ENCODE assay signal across 14 cellular contexts in the genomic region with DNA sequence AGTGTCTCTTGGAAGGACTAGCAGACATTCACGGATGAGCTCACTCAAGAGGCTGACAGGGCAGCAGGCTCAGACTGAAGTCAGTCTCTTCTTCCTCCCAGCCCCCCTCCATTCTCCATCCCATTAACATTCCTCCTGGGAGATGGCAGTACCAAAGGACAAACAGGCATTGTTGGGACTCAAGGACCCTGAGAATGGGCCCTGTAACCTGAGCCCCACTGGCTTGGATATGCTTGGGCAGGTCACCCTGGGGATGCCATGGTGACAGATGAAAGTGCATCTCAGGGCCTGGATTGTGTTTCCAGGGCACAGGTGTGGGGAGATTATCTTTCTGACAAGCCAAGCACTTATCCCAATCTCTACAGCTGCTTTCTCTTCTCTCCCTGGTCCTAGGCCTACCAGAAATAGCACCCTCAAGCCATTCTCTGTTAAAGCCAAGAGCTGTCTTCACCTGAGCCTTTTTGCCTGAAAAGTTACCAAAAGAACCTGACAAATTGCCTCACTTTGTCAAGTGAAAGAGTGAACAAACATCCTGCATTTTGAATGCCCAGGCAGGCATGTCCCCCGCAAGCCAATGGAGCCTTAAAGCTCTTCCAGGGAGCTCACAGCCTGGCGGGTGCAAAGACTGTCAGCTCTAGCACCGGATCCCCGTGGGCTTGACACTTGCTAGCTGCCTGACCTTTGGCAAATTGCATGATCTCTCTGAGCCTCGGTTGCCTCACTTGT.
DNase-seq lines count a peak whose midpoint lies in the region; TF ChIP-seq lines count a peak whose summit lies in the region.
"Had no signal": no experiment of that assay in that cellular context is flagged by ENCODE, and none has a peak within 500 bp of the region (broad histone marks: within the 10 kb centered on the region; RNA-seq: fewer than 3 reads in every experiment).

No MANE protein-coding gene starts in this region.

- H3K4me3 ChIP-seq in BE2C (ENCODE audit: low read depth, low read length) (no peak overlapping the region), iPS-18a (ENCODE audit: low read length) (peak overlapping the region; percentile 11), mammary epithelial cell (replicated peaks in 1 of 3; ENCODE audit: insufficient read depth in 1 of 3, low read depth in 2 of 3, low read length in 3 of 3) (no peak overlapping the region)
- H3K4me3 ChIP-seq: GM12878, vagina had no signal

- H3K27me3 ChIP-seq in BE2C (no peaks in the 10 kb centered on the region), iPS-18a (ENCODE audit: control insufficient read depth, insufficient read depth, low read length) (no peaks in the 10 kb centered on the region), mammary epithelial cell (ENCODE audit: insufficient read depth, low read length) (no peaks in the 10 kb centered on the region)
- H3K27me3 ChIP-seq: foreskin keratinocyte, vagina had no signal

- in situ Hi-C loops in mammary epithelial cell (cut with MboI; ENCODE audit: low sequenced_read_pairs in 2 of 2), result no loop called here

- intact Hi-C loops in mammary epithelial cell (cut with micrococcal nuclease), result no loop called here

- 77% methylated on average over 6 of the region's 6 CpGs for WGBS in mammary epithelial cell (ENCODE audit: low coverage, missing lambda C conversion rate)

- H3K4me1 ChIP-seq in BE2C, result peaks cover 27% of the 10 kb centered on the region
- peaks cover 19% of the 10 kb centered on the region for H3K4me1 ChIP-seq in iPS-18a (ENCODE audit: control insufficient read depth, low read depth, low read length)
- H3K4me1 ChIP-seq in mammary epithelial cell (ENCODE audit: insufficient read depth, low read length), result no peaks in the 10 kb centered on the region
- H3K4me1 ChIP-seq: foreskin keratinocyte, vagina had no signal

- H3K79me2 ChIP-seq in mammary epithelial cell (ENCODE audit: insufficient read depth, low read length), result no peaks in the 10 kb centered on the region

- no peak overlapping the region for H3K4me2 ChIP-seq in mammary epithelial cell (ENCODE audit: insufficient read depth, low read depth, low read length)

- no peaks in the 10 kb centered on the region for H4K20me1 ChIP-seq in mammary epithelial cell (ENCODE audit: insufficient read depth, low read length)

- peaks cover 9% of the 10 kb centered on the region; the same call in 1 of the 2 replicates for H3K36me3 ChIP-seq in BE2C
- no peaks in the 10 kb centered on the region for H3K36me3 ChIP-seq in iPS-18a (ENCODE audit: control insufficient read depth, low read depth, low read length)
- no peaks in the 10 kb centered on the region for H3K36me3 ChIP-seq in mammary epithelial cell (ENCODE audit: insufficient read depth, low read length)
- H3K36me3 ChIP-seq: vagina had no signal

- dilution Hi-C loops in mammary epithelial cell (cut with HindIII; ENCODE audit: low sequenced_read_pairs), result no loop called here

- DNase-seq in BE2C (peak; percentile 54), NCI-H128 (lab: John Stamatoyannopoulos, UW; ENCODE audit: unreplicated experiment) (peak; percentile 95), NCI-H526 (lab: John Stamatoyannopoulos, UW) (peak; percentile 100), caudate nucleus (lab: John Stamatoyannopoulos, UW) (no peak), mammary epithelial cell (no peak)
- DNase-seq in effector CD4-positive, alpha-beta T cell, result no peak
- no peak for DNase-seq in stimulated activated CD4-positive, alpha-beta T cell treated with anti-CD3 and anti-CD28 coated beads, Interleukin-2, amount 100 ng/mL, for 24 hours
- DNase-seq: activated T-cell treated with anti-CD3 and anti-CD28 coated beads for 4 hours; foreskin keratinocyte; NCI-H1694; stimulated activated CD4-positive, alpha-beta T cell treated with anti-CD3 and anti-CD28 coated beads, Interleukin-15, amount 100 ng/mL, for 24 hours had no signal

- no peak for TF ChIP-seq CTCF in BE2C (IDR thresholded peaks at IDR 0.05; ENCODE audit: low read depth, low read length)
- no peak for TF ChIP-seq CTCF in mammary epithelial cell (conservative IDR thresholded peaks at IDR 0.05 in 1 of 2, IDR thresholded peaks at IDR 0.05 in 1 of 2; ENCODE audit: extremely low read depth in 1 of 2, insufficient read depth in 1 of 2, low read depth in 1 of 2, low read length in 2 of 2)

- H3K9me3 ChIP-seq in BE2C (no peaks in the 10 kb centered on the region), iPS-18a (ENCODE audit: control insufficient read depth, low read depth, low read length) (no peaks in the 10 kb centered on the region), mammary epithelial cell (replicated peaks; ENCODE audit: insufficient read depth, low read length) (no peaks in the 10 kb centered on the region)
- H3K9me3 ChIP-seq: vagina had no signal

- H3K27ac ChIP-seq in iPS-18a (ENCODE audit: low read length) (no peak overlapping the region), caudate nucleus (ENCODE audit: low read depth, low read length) (no peak overlapping the region), mammary epithelial cell (ENCODE audit: insufficient read depth, low read depth, low read length) (no peak overlapping the region)
- H3K27ac ChIP-seq: foreskin keratinocyte, vagina had no signal

- CTCF ChIA-PET in mammary epithelial cell (lab: Charles Lee; ENCODE audit: low non-redundant PET), result no interaction called here

- no TSS peak for BruUV-seq in mammary epithelial cell (replicated peaks; lab: Mats Ljungman, UMichigan)

- H3K9ac ChIP-seq in iPS-18a (ENCODE audit: low read length) (no peak overlapping the region), mammary epithelial cell (ENCODE audit: insufficient read depth, low read length) (no peak overlapping the region)

- no peak overlapping the region for H2AFZ ChIP-seq in mammary epithelial cell (ENCODE audit: low read depth, low read length)

Comparison
In these comparisons a context has a peak if more than half of its experiments do, and no peak if none do; other contexts are left out.
1. DNase-seq: peak in BE2C (single experiment), NCI-H128 (single experiment) and NCI-H526 (2 of 2); none in caudate nucleus (0 of 61), mammary epithelial cell (single experiment), effector CD4-positive, alpha-beta T cell (single experiment) and stimulated activated CD4-positive, alpha-beta T cell treated with anti-CD3 and anti-CD28 coated beads, Interleukin-2, amount 100 ng/mL, for 24 hours (0 of 2).